1 cellular context compared by ENCODE assay signal in genomic region chr1:33997127-33998047, GRCh38.
TF ChIP-seq lines count a peak whose summit lies in the region.

No MANE protein-coding gene starts in this region.

TF ChIP-seq in WTC11, 78 proteins besides CTCF, POLR2A, EP300 and RAD21 (continued from another document):
- no peak for TF ChIP-seq ARID4B (CRISPR knock-in tag; IDR thresholded peaks at IDR 0.05; ENCODE audit: borderline replicate concordance)
- TF ChIP-seq, protein P1, sequence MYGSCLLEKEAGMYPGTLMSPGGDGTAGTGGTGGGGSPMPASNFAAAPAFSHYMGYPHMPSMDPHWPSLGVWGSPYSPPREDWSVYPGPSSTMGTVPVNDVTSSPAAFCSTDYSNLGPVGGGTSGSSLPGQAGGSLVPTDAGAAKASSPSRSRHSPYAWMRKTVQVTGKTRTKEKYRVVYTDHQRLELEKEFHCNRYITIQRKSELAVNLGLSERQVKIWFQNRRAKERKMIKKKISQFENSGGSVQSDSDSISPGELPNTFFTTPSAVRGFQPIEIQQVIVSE (CRISPR knock-in tag; IDR thresholded peaks at IDR 0.05; ENCODE audit: borderline replicate concordance): no peak
- TF ChIP-seq USF2 (CRISPR knock-in tag; IDR thresholded peaks at IDR 0.05): no peak
- TF ChIP-seq ZNF232 (CRISPR knock-in tag; IDR thresholded peaks at IDR 0.05): no peak
- no peak for TF ChIP-seq E2F1 (CRISPR knock-in tag; IDR thresholded peaks at IDR 0.05)
- TF ChIP-seq MYBL2 (CRISPR knock-in tag; IDR thresholded peaks at IDR 0.05): no peak
